In genomic region chr2:45607701-45608100, GRCh38 we compare ENCODE assay signal across 9 cellular contexts. TPM values are rescaled to one million over a fixed set of nuclear protein-coding genes. Genes with fewer than 3 reads are reported as not detected.
DNase-seq lines count a peak whose midpoint lies in the region; ATAC-seq and TF ChIP-seq lines count a peak whose summit lies in the region.
"Had no signal": no experiment of that assay in that cellular context is flagged by ENCODE, and none has a peak within 500 bp of the region (broad histone marks: within the 10 kb centered on the region; RNA-seq: fewer than 3 reads in every experiment).

No MANE protein-coding gene starts in this region.

- no peak overlapping the region for H2AFZ ChIP-seq in OCI-LY7 (ENCODE audit: low read length)

- no peaks in the 10 kb centered on the region for H3K9me2 ChIP-seq in OCI-LY7 (ENCODE audit: insufficient read depth, low read length)

- H3K27ac Mint-ChIP-seq in activated CD4-positive, alpha-beta memory T cell treated with anti-CD3 and anti-CD28 coated beads, Interleukin-2, amount 10 ng/mL, durations not matched to agents 7 days and 5 days = no peak overlapping the region
- H3K27ac Mint-ChIP-seq in stimulated activated effector memory CD8-positive, alpha-beta T cell treated with anti-CD3 and anti-CD28 coated beads, Interleukin-12 subunit alpha, Interleukin-12 subunit beta, amount 100 ng/mL, for 72 hours = no peak overlapping the region

- BruUV-seq in OCI-LY7 (replicated peaks; lab: Mats Ljungman, UMichigan) = no TSS peak

- H3K4me1 Mint-ChIP-seq in activated CD4-positive, alpha-beta memory T cell treated with anti-CD3 and anti-CD28 coated beads, Interleukin-2, amount 10 ng/mL, durations not matched to agents 7 days and 5 days = peaks cover 35% of the 10 kb centered on the region
- peaks cover 14% of the 10 kb centered on the region for H3K4me1 Mint-ChIP-seq in stimulated activated effector memory CD8-positive, alpha-beta T cell treated with anti-CD3 and anti-CD28 coated beads, Interleukin-12 subunit alpha, Interleukin-12 subunit beta, amount 100 ng/mL, for 72 hours

- peaks cover 7% of the 10 kb centered on the region; the same call in 1 of the 2 replicates for H4K20me1 ChIP-seq in OCI-LY7 (ENCODE audit: insufficient read depth, low read length)

- DNase-seq in 8988T (peak; percentile 30), GM03348 (ENCODE audit: low spot score) (peak; percentile 29), OCI-LY7 (ENCODE audit: low spot score) (no peak), fibroblast of pulmonary artery (ENCODE audit: low read depth) (peak; percentile 42), Ammon's horn (ENCODE audit: low spot score) (no peak)
- DNase-seq in stimulated activated CD4-positive, alpha-beta T cell treated with anti-CD3 and anti-CD28 coated beads, Interleukin-15, amount 100 ng/mL, for 24 hours = no peak
- DNase-seq in activated CD4-positive, alpha-beta memory T cell treated with anti-CD3 and anti-CD28 coated beads, Interleukin-2, amount 10 ng/mL, durations not matched to agents 7 days and 5 days = no peak
- no peak for DNase-seq in stimulated activated effector memory CD8-positive, alpha-beta T cell treated with anti-CD3 and anti-CD28 coated beads, Interleukin-12 subunit alpha, Interleukin-12 subunit beta, amount 100 ng/mL, for 72 hours (ENCODE audit: low spot score in 2 of 2)

- H3K4me3 ChIP-seq in OCI-LY7 (ENCODE audit: low read depth, low read length, poor library complexity, severe bottlenecking) (no peak overlapping the region), fibroblast of pulmonary artery (replicated peaks; ENCODE audit: low read depth, low read length) (no peak overlapping the region)
- H3K4me3 ChIP-seq: skin epidermis had no signal

- H3K27me3 Mint-ChIP-seq in activated CD4-positive, alpha-beta memory T cell treated with anti-CD3 and anti-CD28 coated beads, Interleukin-2, amount 10 ng/mL, durations not matched to agents 7 days and 5 days = no peaks in the 10 kb centered on the region

- peaks cover 14% of the 10 kb centered on the region; the same call in 1 of the 2 replicates for H3K36me3 ChIP-seq in OCI-LY7 (ENCODE audit: insufficient read depth, low read length)

- H3K27ac ChIP-seq in OCI-LY7 (ENCODE audit: low read depth, low read length, poor library complexity, severe bottlenecking) = no peak overlapping the region
- H3K27ac ChIP-seq: skin epidermis had no signal

- intact Hi-C loops in OCI-LY7 (cut with micrococcal nuclease; ENCODE audit: unreplicated experiment) = no loop called here

- no peaks in the 10 kb centered on the region for H3K9me3 ChIP-seq in OCI-LY7 (ENCODE audit: low read length)

- peaks cover 18% of the 10 kb centered on the region; the same call in 1 of the 2 replicates for H3K79me2 ChIP-seq in OCI-LY7 (ENCODE audit: insufficient read depth, low read depth, low read length)

- H3K4me2 ChIP-seq in OCI-LY7 (ENCODE audit: low read length) = no peak overlapping the region

- peaks cover 22% of the 10 kb centered on the region for H3K36me3 Mint-ChIP-seq in activated CD4-positive, alpha-beta memory T cell treated with anti-CD3 and anti-CD28 coated beads, Interleukin-2, amount 10 ng/mL, durations not matched to agents 7 days and 5 days (ENCODE audit: low read depth)
- peaks cover 9% of the 10 kb centered on the region for H3K36me3 Mint-ChIP-seq in stimulated activated effector memory CD8-positive, alpha-beta T cell treated with anti-CD3 and anti-CD28 coated beads, Interleukin-12 subunit alpha, Interleukin-12 subunit beta, amount 100 ng/mL, for 72 hours

- TF ChIP-seq CTCF in OCI-LY7 (conservative IDR thresholded peaks at IDR 0.05; ENCODE audit: low read length) = peak; percentile 65
- TF ChIP-seq CTCF in fibroblast of pulmonary artery (IDR thresholded peaks at IDR 0.05; ENCODE audit: low read length, missing control alignments) = peak; percentile 54

- no peak overlapping the region for H3K4me3 Mint-ChIP-seq in activated CD4-positive, alpha-beta memory T cell treated with anti-CD3 and anti-CD28 coated beads, Interleukin-2, amount 10 ng/mL, durations not matched to agents 7 days and 5 days
- H3K4me3 Mint-ChIP-seq in stimulated activated effector memory CD8-positive, alpha-beta T cell treated with anti-CD3 and anti-CD28 coated beads, Interleukin-12 subunit alpha, Interleukin-12 subunit beta, amount 100 ng/mL, for 72 hours = no peak overlapping the region

- H3K4me1 ChIP-seq in OCI-LY7 (ENCODE audit: insufficient read depth, low read length, poor library complexity, severe bottlenecking) = peaks cover 22% of the 10 kb centered on the region

- no peak for ATAC-seq in stimulated activated effector memory CD8-positive, alpha-beta T cell treated with anti-CD3 and anti-CD28 coated beads, Interleukin-12 subunit alpha, Interleukin-12 subunit beta, amount 100 ng/mL, for 72 hours

- H3K9me3 Mint-ChIP-seq in activated CD4-positive, alpha-beta memory T cell treated with anti-CD3 and anti-CD28 coated beads, Interleukin-2, amount 10 ng/mL, durations not matched to agents 7 days and 5 days = no peaks in the 10 kb centered on the region
- no peaks in the 10 kb centered on the region for H3K9me3 Mint-ChIP-seq in stimulated activated effector memory CD8-positive, alpha-beta T cell treated with anti-CD3 and anti-CD28 coated beads, Interleukin-12 subunit alpha, Interleukin-12 subunit beta, amount 100 ng/mL, for 72 hours

- POLR2A ChIA-PET in OCI-LY7 (lab: Charles Lee) = interaction anchor here (0.6 kb wide), 1 partner anchor 442 kb away, joined by 5 read pairs; no protein-coding TSS in a partner anchor
- POLR2A ChIA-PET in activated CD4-positive, alpha-beta memory T cell treated with anti-CD3 and anti-CD28 coated beads, Interleukin-2, amount 10 ng/mL, durations not matched to agents 7 days and 5 days (lab: Charles Lee) = no interaction called here

- CTCF ChIA-PET in OCI-LY7 (lab: Charles Lee; ENCODE audit: unreplicated experiment) = no interaction called here
- CTCF ChIA-PET in activated CD4-positive, alpha-beta memory T cell treated with anti-CD3 and anti-CD28 coated beads, Interleukin-2, amount 10 ng/mL, durations not matched to agents 7 days and 5 days (lab: Charles Lee) = no interaction called here

RNA-seq across cellular contexts. Expression of gene SRBD1, which starts 3.4 kb away (rescaled TPM):
- 13.9 and 15.5 TPM in 2 replicates for total RNA-seq in OCI-LY7 (2014; rRNA removed; shearing (Covaris generic))
- 16.0 and 17.6 TPM in 2 replicates for total RNA-seq in OCI-LY7 (2022)
- 10 to 100 TPM; 18.1 to 18.9 TPM for total RNA-seq in activated CD4-positive, alpha-beta memory T cell treated with anti-CD3 and anti-CD28 coated beads, Interleukin-2, amount 10 ng/mL, durations not matched to agents 7 days and 5 days

RNA-seq across cellular contexts. Expression of gene PRKCE, which starts 43.8 kb away (rescaled TPM):
- total RNA-seq in OCI-LY7 (2014; rRNA removed; shearing (Covaris generic)) = 13.6 and 17.0 TPM in 2 replicates
- total RNA-seq in OCI-LY7 (2022) = 42.1 and 50.2 TPM in 2 replicates
- 10 to 100 TPM; 20.6 to 23.3 TPM for total RNA-seq in activated CD4-positive, alpha-beta memory T cell treated with anti-CD3 and anti-CD28 coated beads, Interleukin-2, amount 10 ng/mL, durations not matched to agents 7 days and 5 days

Comparison
In these comparisons a context has a peak if more than half of its experiments do, and no peak if none do; other contexts are left out.
1. DNase-seq: peak in 8988T (single experiment), GM03348 (single experiment) and fibroblast of pulmonary artery (single experiment); none in OCI-LY7 (single experiment), Ammon's horn (single experiment), stimulated activated CD4-positive, alpha-beta T cell treated with anti-CD3 and anti-CD28 coated beads, Interleukin-15, amount 100 ng/mL, for 24 hours (single experiment), activated CD4-positive, alpha-beta memory T cell treated with anti-CD3 and anti-CD28 coated beads, Interleukin-2, amount 10 ng/mL, durations not matched to agents 7 days and 5 days (single experiment) and stimulated activated effector memory CD8-positive, alpha-beta T cell treated with anti-CD3 and anti-CD28 coated beads, Interleukin-12 subunit alpha, Interleukin-12 subunit beta, amount 100 ng/mL, for 72 hours (0 of 2).